Comparison of ENCODE assay signal across 16 cellular contexts in genomic region chr2:177285892-177286715, GRCh38.
"Had no signal": no experiment of that assay in that cellular context is flagged by ENCODE, and none has a peak within 500 bp of the region (broad histone marks: within the 10 kb centered on the region; RNA-seq: fewer than 3 reads in every experiment).

No MANE protein-coding gene starts in this region.

- H3K9ac ChIP-seq: parathyroid adenoma had no signal

- H3K4me1 ChIP-seq: adrenal gland, parathyroid adenoma had no signal

- H3K27me3 ChIP-seq: adrenal gland, esophagus muscularis mucosa, hepatocyte, sigmoid colon, spleen had no signal

- H3K4me2 ChIP-seq: hepatocyte had no signal

- H3K27ac ChIP-seq: adrenal gland, esophagus muscularis mucosa, hepatocyte, parathyroid adenoma, sigmoid colon, spleen had no signal

- DNase-seq: activated CD4-positive, alpha-beta T cell treated with anti-CD3 and anti-CD28 coated beads, Interleukin-2, amount 50 U/mL, for 1 hour; activated CD8-positive, alpha-beta memory T cell treated with anti-CD3 and anti-CD28 coated beads, Interleukin-2, amount 50 U/mL, for 4 hours; activated effector memory CD4-positive, alpha-beta T cell treated with anti-CD3 and anti-CD28 coated beads, Interleukin-2, amount 50 U/mL, for 16 hours; activated T-cell treated with anti-CD3 and anti-CD28 coated beads, Interleukin-2, amount 50 U/mL, for 72 hours; adrenal gland; effector CD4-positive, alpha-beta T cell; left cardiac atrium; natural killer cell; sigmoid colon; spleen; stimulated activated CD4-positive, alpha-beta T cell treated with anti-CD3 and anti-CD28 coated beads, Interleukin-4, amount 100 ng/mL, for 4 hours had no signal

- H3K4me3 ChIP-seq: adrenal gland, esophagus muscularis mucosa, hepatocyte, sigmoid colon, spleen had no signal

- FAIRE-seq: bronchial epithelial cell had no signal

- H3K9me3 ChIP-seq: adrenal gland, esophagus muscularis mucosa, sigmoid colon, spleen had no signal

- ATAC-seq: activated T-cell treated with anti-CD3 and anti-CD28 coated beads, Interleukin-2, amount 50 U/mL, for 72 hours; left cardiac atrium; natural killer cell; stimulated activated memory B cell treated with anti-CD40 and anti-IgM and Interleukin-4, amounts not matched to agents 10 μg/mL and 1 μg/mL and 100 μg/mL, for 72 hours had no signal

- H3K36me3 ChIP-seq: adrenal gland, esophagus muscularis mucosa, sigmoid colon had no signal
